In the genomic region with DNA sequence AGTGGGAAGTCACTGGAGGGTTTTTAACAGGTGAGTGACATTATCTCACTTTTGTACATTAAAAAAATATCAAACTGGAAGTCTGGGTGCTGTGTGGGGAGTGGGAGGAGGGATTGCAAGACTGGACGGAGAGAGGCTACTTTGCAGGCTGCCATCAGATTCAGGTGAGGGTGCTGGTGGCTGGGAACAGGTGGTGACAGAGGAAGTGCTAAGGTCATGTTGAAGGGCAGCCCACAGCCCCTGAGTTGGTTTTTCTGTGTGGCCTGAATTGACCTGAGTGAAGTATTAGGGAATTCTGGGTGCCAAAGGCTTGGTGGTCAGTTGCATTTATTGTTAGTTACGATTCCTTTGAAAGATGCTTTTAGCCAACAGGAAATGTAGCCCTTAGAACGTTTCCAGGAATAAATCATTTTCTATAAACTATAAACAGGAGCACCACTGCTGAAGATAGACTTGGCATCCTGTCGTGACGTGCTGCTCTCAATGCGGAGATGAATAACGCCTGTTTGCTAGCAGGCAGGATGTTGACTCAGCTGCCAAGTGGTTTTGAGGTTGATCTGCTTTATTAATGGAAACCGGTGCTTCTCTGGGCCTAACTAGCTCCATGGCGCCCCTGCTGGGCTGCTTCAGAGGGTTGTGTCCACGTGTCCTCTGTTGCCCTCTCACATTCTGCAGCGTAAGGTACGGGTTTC, we compare ENCODE assay signal across 1 cellular context.
TF ChIP-seq lines count a peak whose summit lies in the region.

No MANE protein-coding gene starts in this region.

TF ChIP-seq in endothelial cell of umbilical vein, 7 proteins besides CTCF, POLR2A, EP300 and RAD21 (continued from another document):
- TF ChIP-seq MYC (IDR thresholded peaks at IDR 0.05; ENCODE audit: low read depth, low read length): no peak
- no peak for TF ChIP-seq POLR2AphosphoS5 (IDR thresholded peaks at IDR 0.05; ENCODE audit: insufficient read depth, low read depth, low read length)
- TF ChIP-seq EZH2 (IDR thresholded peaks at IDR 0.05; ENCODE audit: borderline replicate concordance, low read depth, low read length, severe bottlenecking): no peak
- TF ChIP-seq FOS (IDR thresholded peaks at IDR 0.05; ENCODE audit: borderline replicate concordance, insufficient read depth, low read length): no peak
- TF ChIP-seq, protein P1, sequence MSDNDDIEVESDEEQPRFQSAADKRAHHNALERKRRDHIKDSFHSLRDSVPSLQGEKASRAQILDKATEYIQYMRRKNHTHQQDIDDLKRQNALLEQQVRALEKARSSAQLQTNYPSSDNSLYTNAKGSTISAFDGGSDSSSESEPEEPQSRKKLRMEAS (IDR thresholded peaks at IDR 0.05; ENCODE audit: insufficient read depth, insufficient read length): no peak
